28 cellular contexts compared by ENCODE assay signal in the genomic region with DNA sequence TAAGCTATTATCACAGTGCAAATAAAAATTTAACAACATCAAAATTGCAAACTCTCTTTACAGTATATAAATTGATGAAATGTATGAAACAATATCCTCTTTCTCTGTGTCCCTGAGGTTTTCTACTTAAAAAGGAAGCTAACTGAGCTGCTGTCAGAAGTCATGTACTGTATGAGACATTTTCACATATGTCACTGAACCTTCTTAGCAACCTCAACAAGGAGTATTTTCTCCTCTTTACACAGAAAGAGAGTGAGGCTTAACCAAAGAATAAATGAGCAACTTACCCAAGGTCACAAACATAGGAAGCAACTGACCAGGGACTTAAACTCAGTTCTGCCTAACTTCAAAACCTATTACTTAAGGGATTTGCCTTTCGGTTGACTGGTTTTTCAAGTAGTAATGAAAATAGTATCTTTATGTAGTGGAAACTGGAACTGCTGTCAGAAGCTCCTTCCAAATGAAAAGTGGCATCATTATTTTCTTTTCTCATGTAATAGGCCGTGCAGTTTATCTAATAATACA.
DNase-seq lines count a peak whose midpoint lies in the region; ATAC-seq, FAIRE-seq and TF ChIP-seq lines count a peak whose summit lies in the region.
"Had no signal": no experiment of that assay in that cellular context is flagged by ENCODE, and none has a peak within 500 bp of the region (broad histone marks: within the 10 kb centered on the region; RNA-seq: fewer than 3 reads in every experiment).

No MANE protein-coding gene starts in this region.

- no peak overlapping the region for H3K4me3 ChIP-seq in A673 (ENCODE audit: low read depth, low read length, poor library complexity, severe bottlenecking)
- H3K4me3 ChIP-seq in GM12878, result no peak overlapping the region
- H3K4me3 ChIP-seq in upper lobe of right lung, result no peak overlapping the region
- H3K4me3 ChIP-seq: BLaER1, heart left ventricle, lower lobe of right lung, Peyer's patch, suprapubic skin had no signal

- intact Hi-C loops in A673 (cut with micrococcal nuclease; ENCODE audit: unreplicated experiment) (no loop called here), GM12878 (cut with micrococcal nuclease; ENCODE audit: unreplicated experiment) (no loop called here), left ventricle myocardium superior (cut with micrococcal nuclease) (no loop called here), upper lobe of right lung (cut with DNase I) (no loop called here)

- TF ChIP-seq POLR2A in GM12878 (IDR thresholded peaks at IDR 0.05; ENCODE audit: low read depth, low read length), result no peak

- no peak for FAIRE-seq in GM12878 (lab: Jason Lieb, UNC)
- FAIRE-seq: keratinocyte had no signal

- in situ Hi-C loops in GM12878 (cut with MboI), result no loop called here

- TF ChIP-seq RAD21 in GM12878 (IDR thresholded peaks at IDR 0.05; ENCODE audit: insufficient read depth, low read depth, low read length), result no peak

- CTCF ChIA-PET in A673 (lab: Charles Lee), result no interaction called here
- CTCF ChIA-PET in GM12878 (lab: Yijun Ruan, JAX), result no interaction called here

- POLR2A ChIA-PET in A673 (lab: Charles Lee; ENCODE audit: low non-redundant PET), result no interaction called here
- POLR2A ChIA-PET in GM12878 (lab: Charles Lee), result no interaction called here

- H3K79me2 ChIP-seq in GM12878 (ENCODE audit: control insufficient read depth, insufficient read depth, low read length), result no peaks in the 10 kb centered on the region

- no peak overlapping the region for H2AFZ ChIP-seq in GM12878 (ENCODE audit: control insufficient read depth, low read depth, low read length)

- WGBS in GM12878 (ENCODE audit: insufficient coverage, insufficient replicate concordance, low lambda C conversion rate, missing lambda C conversion rate), result 0% methylated on average over 2 of the region's 2 CpGs

- H3K27me3 ChIP-seq in A673 (replicated peaks; ENCODE audit: insufficient read depth, low read depth, low read length, poor library complexity) (peaks cover 6% of the 10 kb centered on the region), GM12878 (replicated peaks in 1 of 2; ENCODE audit: control insufficient read depth in 2 of 2, insufficient read depth in 2 of 2, low read length in 1 of 2) (no peaks in the 10 kb centered on the region), upper lobe of right lung (no peaks in the 10 kb centered on the region)
- H3K27me3 ChIP-seq: BLaER1, heart left ventricle, Peyer's patch, suprapubic skin had no signal

- SMC1A ChIA-PET in GM12878 (lab: Charles Lee; ENCODE audit: uncharacterized antibody, unreplicated experiment), result interaction anchor here (0.7 to 1.4 kb wide), 4 partner anchors 9 to 105 kb away, joined by 3 to 9 read pairs (median 4); no protein-coding TSS in a partner anchor

- DNase-seq in A673 (ENCODE audit: low spot score) (peak; percentile 10), DMS53 (lab: John Stamatoyannopoulos, UW) (peak; percentile 63), GM12878 (ENCODE audit: low read depth, low spot score) (no peak), D341Med (ENCODE audit: low spot score) (no peak), left ventricle myocardium superior (no peak), upper lobe of right lung (no peak)
- DNase-seq: activated CD4-positive, alpha-beta T cell treated with anti-CD3 and anti-CD28 coated beads for 36 hours; activated T-cell treated with anti-CD3 and anti-CD28 coated beads for 4 hours; amniotic stem cell; cerebellar nuclear complex; H9; heart left ventricle; Kasumi-1; lower lobe of right lung; naive thymus-derived CD4-positive, alpha-beta T cell; NCI-H146; NCI-H526; occipital lobe; Peyer's patch; SHP77 treated with DMSO at 0.1 percent for 48 hours; stimulated activated naive CD4-positive, alpha-beta T cell had no signal

- no peak overlapping the region for H3K9ac ChIP-seq in GM12878 (ENCODE audit: control insufficient read depth, insufficient read depth, low read length)
- H3K9ac ChIP-seq: BLaER1 had no signal

- RAD21 ChIA-PET in GM12878 (lab: Charles Lee; ENCODE audit: unreplicated experiment), result interaction anchor here (1.0 kb wide), 1 partner anchor 79 kb away, joined by 3 read pairs; no protein-coding TSS in a partner anchor

- ATAC-seq in HG03097 (IDR thresholded peaks at IDR 0.05; ENCODE audit: low FRiP score, unreplicated experiment), result peak; percentile 57
- peak; percentile 38 for ATAC-seq in GM12878
- no peak for ATAC-seq in left ventricle myocardium superior
- ATAC-seq in upper lobe of right lung, result no peak
- no peak for ATAC-seq in GM21381 (IDR thresholded peaks at IDR 0.05; ENCODE audit: unreplicated experiment)
- ATAC-seq: activated CD4-positive, alpha-beta T cell treated with anti-CD3 and anti-CD28 coated beads for 36 hours; esophagus mucosa; heart left ventricle; lower lobe of right lung; naive thymus-derived CD4-positive, alpha-beta T cell had no signal

- no TSS peak for BruUV-seq in A673 (replicated peaks; lab: Mats Ljungman, UMichigan)
- no TSS peak for BruUV-seq in GM12878 (replicated peaks; lab: Mats Ljungman, UMichigan)

- no peak for TF ChIP-seq CTCF in A673 (conservative IDR thresholded peaks at IDR 0.05; ENCODE audit: low read depth, low read length)
- no peak for TF ChIP-seq CTCF in GM12878 (IDR thresholded peaks at IDR 0.05 in 2 of 3, conservative IDR thresholded peaks at IDR 0.05 in 1 of 3; ENCODE audit: control insufficient read depth in 2 of 3, extremely low read depth in 1 of 3, insufficient read depth in 1 of 3, low read depth in 3 of 3, low read length in 3 of 3)
- TF ChIP-seq CTCF in upper lobe of right lung (IDR thresholded peaks at IDR 0.05), result no peak

- TF ChIP-seq EP300 in GM12878 (IDR thresholded peaks at IDR 0.05; ENCODE audit: borderline replicate concordance in 1 of 2, control insufficient read depth in 1 of 2, low read depth in 2 of 2, low read length in 2 of 2), result no peak

- peaks cover 9% of the 10 kb centered on the region for H3K9me3 ChIP-seq in A673 (ENCODE audit: low read depth, low read length, poor library complexity, severe bottlenecking)
- H3K9me3 ChIP-seq in GM12878 (replicated peaks; ENCODE audit: control insufficient read depth, insufficient read depth, low read length), result no peaks in the 10 kb centered on the region
- no peaks in the 10 kb centered on the region for H3K9me3 ChIP-seq in upper lobe of right lung
- H3K9me3 ChIP-seq: lower lobe of right lung, Peyer's patch had no signal

- H4K20me1 ChIP-seq in GM12878 (ENCODE audit: control insufficient read depth, insufficient read depth), result no peaks in the 10 kb centered on the region
- H4K20me1 ChIP-seq: BLaER1 had no signal

- H3K4me1 ChIP-seq in A673 (ENCODE audit: insufficient read depth, low read length, poor library complexity, severe bottlenecking) (peaks cover 7% of the 10 kb centered on the region), GM12878 (ENCODE audit: control insufficient read depth, insufficient read depth, low read length) (no peaks in the 10 kb centered on the region), upper lobe of right lung (no peaks in the 10 kb centered on the region)
- H3K4me1 ChIP-seq: heart left ventricle, lower lobe of right lung, Peyer's patch, suprapubic skin had no signal

- H3K27ac ChIP-seq in A673 (ENCODE audit: low read depth, low read length, poor library complexity, severe bottlenecking) (no peak overlapping the region), GM12878 (ENCODE audit: control insufficient read depth, insufficient read depth) (no peak overlapping the region), upper lobe of right lung (no peak overlapping the region)
- H3K27ac ChIP-seq: BLaER1, heart left ventricle, lower lobe of right lung, Peyer's patch, suprapubic skin, VCaP had no signal

- no peak overlapping the region for H3K4me2 ChIP-seq in GM12878 (ENCODE audit: control insufficient read depth, insufficient read depth)
- H3K4me2 ChIP-seq: BLaER1 had no signal

- no peaks in the 10 kb centered on the region for H3K36me3 ChIP-seq in A673 (ENCODE audit: insufficient read depth, low read length, poor library complexity, severe bottlenecking)
- H3K36me3 ChIP-seq in GM12878 (ENCODE audit: control insufficient read depth in 2 of 2, insufficient read depth in 2 of 2, low read length in 1 of 2), result no peaks in the 10 kb centered on the region
- no peaks in the 10 kb centered on the region for H3K36me3 ChIP-seq in upper lobe of right lung
- H3K36me3 ChIP-seq: BLaER1, heart left ventricle, lower lobe of right lung, Peyer's patch, suprapubic skin had no signal

TF ChIP-seq in GM12878, 131 proteins besides CTCF, POLR2A, EP300 and RAD21 (continues in another document):
- TF ChIP-seq, protein P1, sequence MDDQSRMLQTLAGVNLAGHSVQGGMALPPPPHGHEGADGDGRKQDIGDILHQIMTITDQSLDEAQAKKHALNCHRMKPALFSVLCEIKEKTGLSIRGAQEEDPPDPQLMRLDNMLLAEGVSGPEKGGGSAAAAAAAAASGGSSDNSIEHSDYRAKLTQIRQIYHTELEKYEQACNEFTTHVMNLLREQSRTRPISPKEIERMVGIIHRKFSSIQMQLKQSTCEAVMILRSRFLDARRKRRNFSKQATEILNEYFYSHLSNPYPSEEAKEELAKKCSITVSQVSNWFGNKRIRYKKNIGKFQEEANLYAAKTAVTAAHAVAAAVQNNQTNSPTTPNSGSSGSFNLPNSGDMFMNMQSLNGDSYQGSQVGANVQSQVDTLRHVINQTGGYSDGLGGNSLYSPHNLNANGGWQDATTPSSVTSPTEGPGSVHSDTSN (IDR thresholded peaks at IDR 0.05; ENCODE audit: insufficient replicate concordance, low read depth, low read length), result no peak
- TF ChIP-seq, protein P2, sequence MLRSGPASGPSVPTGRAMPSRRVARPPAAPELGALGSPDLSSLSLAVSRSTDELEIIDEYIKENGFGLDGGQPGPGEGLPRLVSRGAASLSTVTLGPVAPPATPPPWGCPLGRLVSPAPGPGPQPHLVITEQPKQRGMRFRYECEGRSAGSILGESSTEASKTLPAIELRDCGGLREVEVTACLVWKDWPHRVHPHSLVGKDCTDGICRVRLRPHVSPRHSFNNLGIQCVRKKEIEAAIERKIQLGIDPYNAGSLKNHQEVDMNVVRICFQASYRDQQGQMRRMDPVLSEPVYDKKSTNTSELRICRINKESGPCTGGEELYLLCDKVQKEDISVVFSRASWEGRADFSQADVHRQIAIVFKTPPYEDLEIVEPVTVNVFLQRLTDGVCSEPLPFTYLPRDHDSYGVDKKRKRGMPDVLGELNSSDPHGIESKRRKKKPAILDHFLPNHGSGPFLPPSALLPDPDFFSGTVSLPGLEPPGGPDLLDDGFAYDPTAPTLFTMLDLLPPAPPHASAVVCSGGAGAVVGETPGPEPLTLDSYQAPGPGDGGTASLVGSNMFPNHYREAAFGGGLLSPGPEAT (IDR thresholded peaks at IDR 0.05; ENCODE audit: low read depth), result no peak
- TF ChIP-seq MYB (IDR thresholded peaks at IDR 0.05; ENCODE audit: borderline replicate concordance, low read depth, low read length) (no peak), NR2C2 (IDR thresholded peaks at IDR 0.05; ENCODE audit: borderline replicate concordance, control insufficient read depth, insufficient read length, low read depth) (no peak)

Comparison
In these comparisons a context has a peak if more than half of its experiments do, and no peak if none do; other contexts are left out.
1. DNase-seq: peak in A673 (single experiment) and DMS53 (single experiment); none in GM12878 (single experiment), D341Med (single experiment), left ventricle myocardium superior (single experiment) and upper lobe of right lung (single experiment).
2. ATAC-seq: peak in HG03097 (single experiment) and GM12878 (single experiment); none in left ventricle myocardium superior (single experiment), upper lobe of right lung (single experiment) and GM21381 (single experiment).